Comparison of ENCODE assay signal across 7 cellular contexts in genomic region chr12:58920102-58920955, GRCh38. TPM values are rescaled to one million over a fixed set of nuclear protein-coding genes. Genes with fewer than 3 reads are reported as not detected.
DNase-seq lines count a peak whose midpoint lies in the region; ATAC-seq, FAIRE-seq and TF ChIP-seq lines count a peak whose summit lies in the region.

LRIG3 (minus strand) TSS chr12:58920504; CDS start chr12:58920235, 269 bp downstream.

- H3K79me2 ChIP-seq in GM23338 (replicated peaks; ENCODE audit: insufficient read depth) = peaks cover 7% of the 10 kb centered on the region

- H3K27ac ChIP-seq in GM23338 (ENCODE audit: low read depth) (no peak within 1 kb of the TSS), right lobe of liver (peak within 1 kb of the TSS; percentile 88 to 97 (median 96)), stomach (peak within 1 kb of the TSS; percentile 95 to 99 (median 97))
- H3K27ac ChIP-seq in effector memory CD4-positive, alpha-beta T cell (ENCODE audit: insufficient read depth, low read length, poor library complexity, severe bottlenecking) = no peak within 1 kb of the TSS

- intact Hi-C loops in right lobe of liver (cut with DNase I) = no loop called here
- intact Hi-C loops in stomach (cut with DNase I; ENCODE audit: low total_unique reads) = no loop called here

- TF ChIP-seq EP300 in stomach (IDR thresholded peaks at IDR 0.05) = peak; percentile 21

- under 1% methylated on average over 18 of the region's 80 CpGs for WGBS in right lobe of liver (ENCODE audit: insufficient coverage, low coverage, low lambda C conversion rate, missing lambda C conversion rate)
- 0 to 1% (median 1%) methylated on average over 36 to 80 of the region's 80 CpGs for WGBS in stomach, 5 donors

- H3K4me1 ChIP-seq in GM23338 (ENCODE audit: insufficient read depth) (peaks cover 44% of the 10 kb centered on the region), right lobe of liver (peaks cover 0 to 37% (median 6%) of the 10 kb centered on the region in 4 donors), stomach (peaks cover 0 to 42% (median 12%) of the 10 kb centered on the region in 4 donors)
- H3K4me1 ChIP-seq in effector memory CD4-positive, alpha-beta T cell (ENCODE audit: control insufficient read depth, insufficient read depth, low read length, poor library complexity, severe bottlenecking) = no peaks in the 10 kb centered on the region

- H4K20me1 ChIP-seq in GM23338 (replicated peaks; ENCODE audit: insufficient read depth) = peaks cover 15% of the 10 kb centered on the region; the same call in 1 of the 2 replicates

- H3K27me3 ChIP-seq in GM23338 (ENCODE audit: insufficient read depth) (peaks cover 20% of the 10 kb centered on the region), right lobe of liver (no peaks in the 10 kb centered on the region), stomach (peaks cover 0 to 12% (median 4%) of the 10 kb centered on the region in 3 donors)
- H3K27me3 ChIP-seq in effector memory CD4-positive, alpha-beta T cell (replicated peaks; ENCODE audit: control insufficient read depth, insufficient read depth, low read length, poor library complexity, severe bottlenecking) = peaks cover 3% of the 10 kb centered on the region

- no peaks in the 10 kb centered on the region for H3K9me3 ChIP-seq in effector memory CD4-positive, alpha-beta T cell (ENCODE audit: control insufficient read depth, low read length)
- H3K9me3 ChIP-seq in right lobe of liver (no peaks in the 10 kb centered on the region), stomach (no peaks in the 10 kb centered on the region)

- TF ChIP-seq CTCF in GM23338 (conservative IDR thresholded peaks at IDR 0.05; ENCODE audit: low read depth in 2 of 2) (0 out of 4 replicates have a peak, but pooled peaks have one; percentile 6 to 7), right lobe of liver (IDR thresholded peaks at IDR 0.05) (peak in 1 of 4 donors; percentile 18), stomach (IDR thresholded peaks at IDR 0.05) (peak in 2 of 7 experiments; percentile 9 to 15)

- peak; percentile 44 for FAIRE-seq in GM12892 (lab: Jason Lieb, UNC)

- H3K4me2 ChIP-seq in GM23338 = peak within 1 kb of the TSS; percentile 78

- DNase-seq in GM12892 (ENCODE audit: insufficient read length) (peak; percentile 32), GM23338 (ENCODE audit: low spot score) (peak; percentile 89), right lobe of liver (peak; percentile 91 to 93 (median 93)), stomach (peak; percentile 91)
- no peak for DNase-seq in effector memory CD4-positive, alpha-beta T cell

- H3K36me3 Mint-ChIP-seq in GM23338 (ENCODE audit: low read depth) = no peaks in the 10 kb centered on the region
- no peaks in the 10 kb centered on the region for H3K36me3 Mint-ChIP-seq in IgD-negative memory B cell

- H3K27me3 Mint-ChIP-seq in GM23338 (ENCODE audit: insufficient read depth, low read depth, poor library complexity) = peaks cover 5% of the 10 kb centered on the region
- peaks cover 20% of the 10 kb centered on the region for H3K27me3 Mint-ChIP-seq in IgD-negative memory B cell

- H3K4me3 Mint-ChIP-seq in GM23338 = peak within 1 kb of the TSS; percentile 87
- peak within 1 kb of the TSS; percentile 69 to 93 (median 84) for H3K4me3 Mint-ChIP-seq in IgD-negative memory B cell

- ATAC-seq in GM23338 = peak; percentile 90
- peak; percentile 90 for ATAC-seq in SK-N-SH treated with all-trans-retinoic acid at 6 μM for 48 hours
- peak; percentile 82 to 91 (median 87) for ATAC-seq in right lobe of liver

- H3K4me1 Mint-ChIP-seq in GM23338 (peaks cover 41% of the 10 kb centered on the region), IgD-negative memory B cell (peaks cover 0 to 2% (median 0%) of the 10 kb centered on the region in 3 donors)

- TF ChIP-seq POLR2A in GM12892 (IDR thresholded peaks at IDR 0.05; ENCODE audit: low read depth, low read length) (no peak; the same call in 1 of the 2 replicates), right lobe of liver (IDR thresholded peaks at IDR 0.05) (peak; percentile 79), stomach (IDR thresholded peaks at IDR 0.05) (no peak)

- peak within 1 kb of the TSS; percentile 99 for H2AFZ ChIP-seq in GM23338

- no peaks in the 10 kb centered on the region for H3F3A ChIP-seq in GM23338 (replicated peaks; ENCODE audit: low read depth)

- H3K4me3 ChIP-seq in GM23338 = peak within 1 kb of the TSS; percentile 77
- peak within 1 kb of the TSS; percentile 22 for H3K4me3 ChIP-seq in effector memory CD4-positive, alpha-beta T cell (ENCODE audit: insufficient read depth, low read depth, low read length, poor library complexity, severe bottlenecking)
- H3K4me3 ChIP-seq in right lobe of liver = peak within 1 kb of the TSS; percentile 67 to 81 (median 72)
- H3K4me3 ChIP-seq in stomach = peak within 1 kb of the TSS; percentile 79 to 87 (median 84)

- H3K36me3 ChIP-seq in GM23338 (ENCODE audit: insufficient read depth) (no peaks in the 10 kb centered on the region), right lobe of liver (no peaks in the 10 kb centered on the region), stomach (no peaks in the 10 kb centered on the region)
- no peaks in the 10 kb centered on the region for H3K36me3 ChIP-seq in effector memory CD4-positive, alpha-beta T cell (ENCODE audit: control insufficient read depth, insufficient read depth, low read length)

- H3K9me3 Mint-ChIP-seq in GM23338 = no peaks in the 10 kb centered on the region
- H3K9me3 Mint-ChIP-seq in IgD-negative memory B cell = peaks cover 0 to 3% (median 0%) of the 10 kb centered on the region in 3 donors

- peak within 1 kb of the TSS; percentile 91 for H3K27ac Mint-ChIP-seq in GM23338
- H3K27ac Mint-ChIP-seq in IgD-negative memory B cell = no peak within 1 kb of the TSS

- H3K9me2 ChIP-seq in GM23338 (ENCODE audit: insufficient read depth) = no peaks in the 10 kb centered on the region

TF ChIP-seq in GM23338, 12 proteins besides CTCF, POLR2A, EP300 and RAD21:
- peak; percentile 39; the same call in 1 of the 2 replicates for TF ChIP-seq POLR2AphosphoS5 (IDR thresholded peaks at IDR 0.05; ENCODE audit: low read depth)
- no peak for TF ChIP-seq JUNB (IDR thresholded peaks at IDR 0.05; ENCODE audit: unreplicated experiment)
- peak; percentile 30; the same call in 1 of the 2 replicates for TF ChIP-seq CREB1 (CRISPR knock-in tag; IDR thresholded peaks at IDR 0.05; ENCODE audit: low read depth)

TF ChIP-seq in SK-N-SH treated with all-trans-retinoic acid at 6 μM for 48 hours, 23 proteins besides CTCF, POLR2A, EP300 and RAD21:
- no peak for TF ChIP-seq ARNTL (CRISPR knock-in tag; IDR thresholded peaks at IDR 0.05; ENCODE audit: borderline replicate concordance, low read depth)
- TF ChIP-seq POU6F1 (CRISPR knock-in tag; IDR thresholded peaks at IDR 0.05; ENCODE audit: borderline replicate concordance, low read depth) = no peak

RNA-seq across cellular contexts. Expression of gene LRIG3, which starts in this region (rescaled TPM):
- 2.7 TPM for polyA plus RNA-seq in GM12892 (2012; ENCODE audit: missing spikeins)
- total RNA-seq in GM23338 (2014; rRNA removed; shearing (Covaris generic)) = 7.5 and 10.9 TPM in 2 replicates
- polyA plus RNA-seq in GM23338 (2016; fragmentation: Nextera tagmentation; extraction: Ambion mirVana) (1.6 and 1.9 TPM in 2 replicates), IgD-negative memory B cell (not detected), stomach (10 to 100 TPM in 1 of 3 donors, 1 to 10 TPM in 2; 4.8 to 12.4 (median 7.2) TPM)
- total RNA-seq in right lobe of liver (10 to 100 TPM in 3 of 6 experiments, 1 to 10 TPM in 3; 4.2 to 13.3 (median 8.9) TPM), stomach (100 to 1,000 TPM in 3 of 5 donors, 10 to 100 TPM in 2; 41.4 to 330 (median 178) TPM)

Comparison
In these comparisons a context has a peak if more than half of its experiments do, and no peak if none do; other contexts are left out.
1. DNase-seq: peak in GM12892 (single experiment), GM23338 (single experiment), right lobe of liver (3 of 3) and stomach (single experiment); none in effector memory CD4-positive, alpha-beta T cell (0 of 3).
2. H3K27ac ChIP-seq: peak in right lobe of liver (3 of 3) and stomach (5 of 5); none in GM23338 (single experiment) and effector memory CD4-positive, alpha-beta T cell (single experiment).
3. H3K4me3 ChIP-seq: peak in every context shown above with its lines; median percentile 84 in stomach; 77 in GM23338; 72 in right lobe of liver; 22 in effector memory CD4-positive, alpha-beta T cell.
4. Peak in every context shown above with its lines, with median percentiles within 50 percentile points of each other: ATAC-seq.